Comparison of ENCODE assay signal across 1 cellular context in genomic region chr1:197141556-197141955, GRCh38.
A peak's percentile ranks its signal among the peaks of the same experiment; 100 is the strongest.
TF ChIP-seq lines count a peak whose summit lies in the region.

No MANE protein-coding gene starts in this region.

TF ChIP-seq in K562, 482 proteins besides CTCF, POLR2A, EP300 and RAD21 (continued from another document):
- TF ChIP-seq NR0B1 (IDR thresholded peaks at IDR 0.05; ENCODE audit: partially characterized antibody) (no peak), CUX1 (CRISPR knock-in tag; IDR thresholded peaks at IDR 0.05) (no peak), MEIS2 (IDR thresholded peaks at IDR 0.05; ENCODE audit: partially characterized antibody) (no peak), TRIM24 (IDR thresholded peaks at IDR 0.05) (0 out of 4 replicates have a peak, but pooled peaks of 1 of the 2 experiments have one; percentile 21), ZNF316 (IDR thresholded peaks at IDR 0.05) (peak; percentile 42), CBX3 (IDR thresholded peaks at IDR 0.05; ENCODE audit: borderline replicate concordance in 1 of 2, low read length in 2 of 2) (peak in 1 of 2 experiments; percentile 13; a peak in 1 of 3 replicates), TSC22D4 (tag; IDR thresholded peaks at IDR 0.05) (no peak)
